18 cellular contexts compared by ENCODE assay signal in the genomic region with DNA sequence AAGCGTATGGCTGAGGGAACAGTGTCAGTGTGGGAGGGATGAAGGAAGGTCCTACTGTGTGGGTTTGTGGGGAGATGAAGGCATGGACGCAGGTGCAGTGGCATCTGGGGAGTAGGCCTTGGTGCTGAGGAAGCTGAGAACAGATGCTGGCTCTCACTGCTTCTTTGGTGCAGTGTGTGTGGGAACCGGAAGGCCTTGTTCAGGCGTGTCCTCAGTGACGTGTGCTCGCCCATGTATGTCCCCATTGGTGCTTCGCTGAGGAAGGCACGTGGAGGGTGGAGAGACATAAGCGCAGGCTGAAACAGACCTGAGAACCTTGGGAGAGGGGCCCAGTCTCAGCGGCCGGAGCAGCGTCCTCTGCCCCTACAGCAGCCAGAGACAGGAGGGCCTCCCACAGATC. TPM values are rescaled to one million over a fixed set of nuclear protein-coding genes. Genes with fewer than 3 reads are reported as not detected.
DNase-seq lines count a peak whose midpoint lies in the region; ATAC-seq, FAIRE-seq and TF ChIP-seq lines count a peak whose summit lies in the region.
"Had no signal": no experiment of that assay in that cellular context is flagged by ENCODE, and none has a peak within 500 bp of the region (broad histone marks: within the 10 kb centered on the region; RNA-seq: fewer than 3 reads in every experiment).

No MANE protein-coding gene starts in this region.

- no peaks in the 10 kb centered on the region for H3K27me3 ChIP-seq in CD8-positive, alpha-beta T cell (ENCODE audit: insufficient read depth, low read length)
- H3K27me3 ChIP-seq in Karpas-422 (ENCODE audit: low read length) = no peaks in the 10 kb centered on the region
- peaks cover 6% of the 10 kb centered on the region for H3K27me3 ChIP-seq in keratinocyte (ENCODE audit: control insufficient read depth, extremely low read depth, insufficient read depth, low read length)
- H3K27me3 ChIP-seq: gastrocnemius medialis had no signal

- H3K4me3 ChIP-seq in CD8-positive, alpha-beta T cell (ENCODE audit: low read depth, low read length) = no peak overlapping the region
- H3K4me3 ChIP-seq in Karpas-422 (ENCODE audit: low read length) = no peak overlapping the region
- no peak overlapping the region for H3K4me3 ChIP-seq in keratinocyte (ENCODE audit: control insufficient read depth in 2 of 3, extremely low read depth in 1 of 3, insufficient read depth in 2 of 3, low read depth in 1 of 3, low read length in 3 of 3)
- H3K4me3 ChIP-seq: gastrocnemius medialis, lung had no signal

- POLR2A ChIA-PET in CD8-positive, alpha-beta T cell (lab: Charles Lee) = no interaction called here

- ATAC-seq in CD8-positive, alpha-beta T cell = peak; percentile 56
- ATAC-seq: gastrocnemius medialis had no signal

- H3K79me2 ChIP-seq in Karpas-422 (ENCODE audit: low read length) (no peaks in the 10 kb centered on the region), keratinocyte (ENCODE audit: control insufficient read depth, insufficient read depth, low read length) (no peaks in the 10 kb centered on the region)

- H3K4me2 ChIP-seq in Karpas-422 (ENCODE audit: low read depth, low read length, poor library complexity, severe bottlenecking) (no peak overlapping the region), keratinocyte (ENCODE audit: control insufficient read depth, extremely low read depth, insufficient read depth, low read depth, low read length) (no peak overlapping the region)

- TF ChIP-seq CTCF in CD8-positive, alpha-beta T cell (IDR thresholded peaks at IDR 0.05) = no peak
- TF ChIP-seq CTCF in keratinocyte (optimal IDR thresholded peaks at IDR 0.05 in 1 of 3, IDR thresholded peaks at IDR 0.05 in 1 of 3, conservative IDR thresholded peaks at IDR 0.05 in 1 of 3; ENCODE audit: extremely low read depth in 1 of 3, insufficient read depth in 2 of 3, low read length in 3 of 3) = no peak

- H4K20me1 ChIP-seq in Karpas-422 (ENCODE audit: insufficient read depth, low read depth, low read length) (no peaks in the 10 kb centered on the region), keratinocyte (ENCODE audit: control insufficient read depth, extremely low read depth, insufficient read depth, low read length) (no peaks in the 10 kb centered on the region)

- no peaks in the 10 kb centered on the region for H3K4me1 ChIP-seq in CD8-positive, alpha-beta T cell (ENCODE audit: insufficient read depth, low read length)
- peaks cover 18% of the 10 kb centered on the region for H3K4me1 ChIP-seq in Karpas-422 (ENCODE audit: low read length)
- H3K4me1 ChIP-seq in keratinocyte (ENCODE audit: control insufficient read depth, extremely low read depth, insufficient read depth, low read length) = peaks cover 4% of the 10 kb centered on the region
- H3K4me1 ChIP-seq: gastrocnemius medialis had no signal

- no peak overlapping the region for H3K4me3 Mint-ChIP-seq in CD8-positive, alpha-beta T cell
- H3K4me3 Mint-ChIP-seq: nephron progenitor cell had no signal

- dilution Hi-C loops in keratinocyte (cut with MboI; ENCODE audit: extremely low pct_ligation_motif_present, low sequenced_read_pairs) = no loop called here

- no peaks in the 10 kb centered on the region for H3K9me3 Mint-ChIP-seq in CD8-positive, alpha-beta T cell
- H3K9me3 Mint-ChIP-seq: nephron progenitor cell had no signal

- H3K27ac ChIP-seq in CD8-positive, alpha-beta T cell (ENCODE audit: low read depth, low read length) = no peak overlapping the region
- H3K27ac ChIP-seq in Karpas-422 (ENCODE audit: low read length) = no peak overlapping the region
- no peak overlapping the region for H3K27ac ChIP-seq in keratinocyte (ENCODE audit: control insufficient read depth, insufficient read depth, low read length)
- H3K27ac ChIP-seq: gastrocnemius medialis, VCaP had no signal

- H3K27me3 Mint-ChIP-seq in CD8-positive, alpha-beta T cell (ENCODE audit: low read depth) = no peaks in the 10 kb centered on the region

- CTCF ChIA-PET in CD8-positive, alpha-beta T cell (lab: Charles Lee) = no interaction called here

- H2AFZ ChIP-seq in Karpas-422 (ENCODE audit: low read length) (no peak overlapping the region), keratinocyte (ENCODE audit: control insufficient read depth, low read length) (peak overlapping the region; percentile 80)

- H3K36me3 Mint-ChIP-seq in CD8-positive, alpha-beta T cell = no peaks in the 10 kb centered on the region

- no peaks in the 10 kb centered on the region for H3K36me3 ChIP-seq in CD8-positive, alpha-beta T cell (ENCODE audit: insufficient read depth, low read length)
- H3K36me3 ChIP-seq in Karpas-422 (ENCODE audit: insufficient read depth, low read length) (no peaks in the 10 kb centered on the region), keratinocyte (ENCODE audit: control insufficient read depth in 2 of 2, extremely low read depth in 1 of 2, insufficient read depth in 2 of 2, low read length in 2 of 2) (no peaks in the 10 kb centered on the region)
- H3K36me3 ChIP-seq: gastrocnemius medialis had no signal

- no peaks in the 10 kb centered on the region for H3K9me3 ChIP-seq in CD8-positive, alpha-beta T cell (ENCODE audit: low read length)
- no peaks in the 10 kb centered on the region for H3K9me3 ChIP-seq in Karpas-422 (ENCODE audit: low read length)
- no peaks in the 10 kb centered on the region for H3K9me3 ChIP-seq in keratinocyte (ENCODE audit: control insufficient read depth, low read depth, low read length)
- H3K9me3 ChIP-seq: gastrocnemius medialis had no signal

- no peak overlapping the region for H3K27ac Mint-ChIP-seq in CD8-positive, alpha-beta T cell

- H3K9ac ChIP-seq in Karpas-422 (ENCODE audit: low read length) = peak overlapping the region; percentile 26; the same call in 1 of the 2 replicates
- no peak overlapping the region for H3K9ac ChIP-seq in keratinocyte (ENCODE audit: control insufficient read depth, extremely low read depth, insufficient read depth, low read length)

- intact Hi-C loops in CD8-positive, alpha-beta T cell (cut with DNase I, micrococcal nuclease) = no loop called here

- H3K4me1 Mint-ChIP-seq in CD8-positive, alpha-beta T cell (ENCODE audit: low read depth) = no peaks in the 10 kb centered on the region

- FAIRE-seq in GM19239 (lab: Jason Lieb, UNC) (peak; percentile 76), keratinocyte (lab: Jason Lieb, UNC) (peak; percentile 81)
- FAIRE-seq: endothelial cell of umbilical vein had no signal

- H3K9me1 ChIP-seq in keratinocyte (ENCODE audit: control insufficient read depth, extremely low read depth, insufficient read depth, low read length) = no peaks in the 10 kb centered on the region

- H3K9me2 ChIP-seq in Karpas-422 (replicated peaks; ENCODE audit: insufficient read depth, low read length) = no peaks in the 10 kb centered on the region

- DNase-seq in CD8-positive, alpha-beta T cell = no peak
- DNase-seq in GM19239 (ENCODE audit: insufficient read length, low spot score) (peak; percentile 82), Karpas-422 (peak; percentile 74), keratinocyte (ENCODE audit: low read depth, low spot score) (no peak), NOMO-1 (lab: John Stamatoyannopoulos, UW; ENCODE audit: unreplicated experiment in 2 of 2) (no peak), AML-193 (lab: John Stamatoyannopoulos, UW) (no peak), HCEC 1CT (no peak)
- DNase-seq in stimulated activated naive CD4-positive, alpha-beta T cell treated with Interleukin-2 at 50 U/mL for 16 hours (lab: John Stamatoyannopoulos, UW) = no peak
- DNase-seq: aorta, gastrocnemius medialis, GF-D8, MM.1S, NCI-H2029, nephron progenitor cell, RPMI8226 had no signal

RNA-seq across cellular contexts. Expression of a gene that starts 18.7 kb away (rescaled TPM):
- total RNA-seq in CD8-positive, alpha-beta T cell = 1 to 10 TPM; 2.0 to 2.5 TPM
- total RNA-seq in Karpas-422 (2014; rRNA removed; shearing (Covaris generic); ENCODE audit: low replicate concordance) = 0.34 and 1.3 TPM in 2 replicates
- 1.1 to 2.9 TPM (median 1.2 TPM) in 3 replicates for polyA plus RNA-seq in keratinocyte
- polyA plus RNA-seq in keratinocyte (2011; ENCODE audit: low read depth) = 0.31 TPM
- 0.49 and 1.5 TPM in 2 replicates for polyA plus RNA-seq in keratinocyte (2011; cell fraction: cytosol; rRNA removed)
- polyA plus RNA-seq in keratinocyte (2011; cell fraction: nucleus; rRNA removed) = 7.1 and 9.5 TPM in 2 replicates
- 1.2 and 2.0 TPM in 2 replicates for polyA plus RNA-seq in keratinocyte (2012; ENCODE audit: low replicate concordance)
- polyA minus RNA-seq in keratinocyte = 0.66 to 1.8 TPM (median 0.82 TPM) in 3 replicates
- polyA minus RNA-seq in keratinocyte (2011; cell fraction: cytosol; rRNA and poly(A)+ RNA removed) = 0.96 TPM
- polyA minus RNA-seq in keratinocyte (2011; cell fraction: nucleus; rRNA and poly(A)+ RNA removed) = 1.8 and 2.7 TPM in 2 replicates

RNA-seq across cellular contexts. Expression of a gene that starts 18.9 kb away (rescaled TPM):
- 1 to 10 TPM; 7.4 to 9.7 TPM for total RNA-seq in CD8-positive, alpha-beta T cell
- total RNA-seq in Karpas-422 (2014; rRNA removed; shearing (Covaris generic); ENCODE audit: low replicate concordance) = 4.5 and 15.3 TPM in 2 replicates
- 2.5 to 6.0 TPM (median 3.4 TPM) in 3 replicates for polyA plus RNA-seq in keratinocyte
- polyA plus RNA-seq in keratinocyte (2011; ENCODE audit: low read depth) = 2.0 TPM
- polyA plus RNA-seq in keratinocyte (2011; cell fraction: cytosol; rRNA removed) = 2.3 and 3.7 TPM in 2 replicates
- polyA plus RNA-seq in keratinocyte (2011; cell fraction: nucleus; rRNA removed) = 4.6 and 6.6 TPM in 2 replicates
- 4.5 and 4.8 TPM in 2 replicates for polyA plus RNA-seq in keratinocyte (2012; ENCODE audit: low replicate concordance)
- polyA minus RNA-seq in keratinocyte = 3.4 to 13.7 TPM (median 3.4 TPM) in 3 replicates
- polyA minus RNA-seq in keratinocyte (2011; cell fraction: cytosol; rRNA and poly(A)+ RNA removed) = 8.1 TPM
- 5.1 and 8.1 TPM in 2 replicates for polyA minus RNA-seq in keratinocyte (2011; cell fraction: nucleus; rRNA and poly(A)+ RNA removed)

RNA-seq across cellular contexts. Expression of a gene that starts 23.1 kb away (rescaled TPM):
- 10 to 100 TPM; 22.5 to 24.0 TPM for total RNA-seq in CD8-positive, alpha-beta T cell
- 10.5 and 41.9 TPM in 2 replicates for total RNA-seq in Karpas-422 (2014; rRNA removed; shearing (Covaris generic); ENCODE audit: low replicate concordance)
- 18.8 to 23.9 TPM (median 21.5 TPM) in 3 replicates for polyA plus RNA-seq in keratinocyte
- polyA plus RNA-seq in keratinocyte (2011; ENCODE audit: low read depth) = 15.1 TPM
- polyA plus RNA-seq in keratinocyte (2011; cell fraction: cytosol; rRNA removed) = 15.5 and 26.4 TPM in 2 replicates
- 20.1 and 21.4 TPM in 2 replicates for polyA plus RNA-seq in keratinocyte (2011; cell fraction: nucleus; rRNA removed)
- polyA plus RNA-seq in keratinocyte (2012; ENCODE audit: low replicate concordance) = 13.4 and 27.1 TPM in 2 replicates
- 13.0 to 13.8 TPM (median 13.4 TPM) in 3 replicates for polyA minus RNA-seq in keratinocyte
- polyA minus RNA-seq in keratinocyte (2011; cell fraction: cytosol; rRNA and poly(A)+ RNA removed) = 27.4 TPM
- 8.5 and 9.0 TPM in 2 replicates for polyA minus RNA-seq in keratinocyte (2011; cell fraction: nucleus; rRNA and poly(A)+ RNA removed)

RNA-seq across cellular contexts. Expression of a gene that starts 38.0 kb away (rescaled TPM):
- total RNA-seq in CD8-positive, alpha-beta T cell = 1 to 10 TPM; 8.0 to 9.7 TPM
- 10.6 and 32.0 TPM in 2 replicates for total RNA-seq in Karpas-422 (2014; rRNA removed; shearing (Covaris generic); ENCODE audit: low replicate concordance)
- polyA plus RNA-seq in keratinocyte = 15.9 to 30.4 TPM (median 28.3 TPM) in 3 replicates
- 0.37 TPM for polyA plus RNA-seq in keratinocyte (2011; ENCODE audit: low read depth)
- polyA plus RNA-seq in keratinocyte (2011; cell fraction: cytosol; rRNA removed) = 8.7 and 18.3 TPM in 2 replicates
- 38.1 and 56.6 TPM in 2 replicates for polyA plus RNA-seq in keratinocyte (2011; cell fraction: nucleus; rRNA removed)
- polyA plus RNA-seq in keratinocyte (2012; ENCODE audit: low replicate concordance) = 1.7 and 36.9 TPM in 2 replicates
- polyA minus RNA-seq in keratinocyte = 20.1 to 34.4 TPM (median 21.4 TPM) in 3 replicates
- 48.9 TPM for polyA minus RNA-seq in keratinocyte (2011; cell fraction: cytosol; rRNA and poly(A)+ RNA removed)
- polyA minus RNA-seq in keratinocyte (2011; cell fraction: nucleus; rRNA and poly(A)+ RNA removed) = 57.7 and 76.3 TPM in 2 replicates

Comparison
In these comparisons a context has a peak if more than half of its experiments do, and no peak if none do; other contexts are left out.
1. DNase-seq: peak in GM19239 (single experiment) and Karpas-422 (single experiment); none in CD8-positive, alpha-beta T cell (0 of 7), keratinocyte (single experiment), NOMO-1 (0 of 2), AML-193 (0 of 2), HCEC 1CT (single experiment) and stimulated activated naive CD4-positive, alpha-beta T cell treated with Interleukin-2 at 50 U/mL for 16 hours (single experiment).